18 cellular contexts compared by ENCODE assay signal in the genomic region with DNA sequence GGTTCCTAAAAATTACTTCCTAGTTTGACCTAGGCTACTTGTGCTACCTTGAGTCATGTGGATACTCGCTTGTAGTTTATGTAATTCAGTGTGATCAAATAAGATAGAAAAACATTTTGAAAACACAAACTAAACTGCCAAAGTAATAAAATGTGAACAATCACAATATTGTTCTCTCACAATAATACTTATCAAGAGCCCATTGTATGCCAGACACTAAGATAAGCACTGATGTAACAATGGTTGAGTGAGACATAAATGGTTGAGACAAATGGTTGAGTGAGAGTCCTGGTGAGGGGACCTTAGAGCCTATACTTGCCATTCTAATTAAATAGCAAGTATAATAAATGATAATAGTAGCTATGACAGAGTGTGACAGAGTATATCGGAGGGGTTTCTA. TPM values are rescaled to one million over a fixed set of nuclear protein-coding genes. Genes with fewer than 3 reads are reported as not detected.
DNase-seq lines count a peak whose midpoint lies in the region; ATAC-seq and TF ChIP-seq lines count a peak whose summit lies in the region.
"Had no signal": no experiment of that assay in that cellular context is flagged by ENCODE, and none has a peak within 500 bp of the region (broad histone marks: within the 10 kb centered on the region; RNA-seq: fewer than 3 reads in every experiment).

No MANE protein-coding gene starts in this region.

- POLR2A ChIA-PET in CD4-positive, alpha-beta memory T cell (lab: Charles Lee; ENCODE audit: partially characterized antibody): no interaction called here

- peaks cover 9% of the 10 kb centered on the region for H3K4me1 Mint-ChIP-seq in stimulated activated effector memory CD8-positive, alpha-beta T cell treated with anti-CD3 and anti-CD28 coated beads, Interleukin-12 subunit alpha, Interleukin-12 subunit beta, amount 100 ng/mL, for 72 hours
- H3K4me1 Mint-ChIP-seq in CD4-positive, alpha-beta memory T cell: peaks cover 0 to 9% (median 3%) of the 10 kb centered on the region in 4 donors
- no peaks in the 10 kb centered on the region for H3K4me1 Mint-ChIP-seq in activated CD8-positive, alpha-beta memory T cell treated with anti-CD3 and anti-CD28 coated beads, Interleukin-2, amount 10 ng/mL, durations not matched to agents 7 days and 5 days
- H3K4me1 Mint-ChIP-seq: B cell had no signal

- H3K4me3 ChIP-seq in fibroblast of pulmonary artery (replicated peaks; ENCODE audit: low read depth, low read length) (no peak overlapping the region), liver (ENCODE audit: low read depth in 1 of 3, low read length in 3 of 3) (no peak overlapping the region), adrenal gland (no peak overlapping the region)
- H3K4me3 ChIP-seq in CD4-positive, alpha-beta memory T cell (ENCODE audit: low read length in 2 of 2): no peak overlapping the region
- H3K4me3 ChIP-seq: MG63 had no signal

- TF ChIP-seq POLR2A in adrenal gland (IDR thresholded peaks at IDR 0.05): no peak

- CTCF ChIA-PET in CD4-positive, alpha-beta memory T cell (lab: Charles Lee; ENCODE audit: partially characterized antibody): no interaction called here
- CTCF ChIA-PET in activated CD8-positive, alpha-beta memory T cell treated with anti-CD3 and anti-CD28 coated beads, Interleukin-2, amount 10 ng/mL, durations not matched to agents 7 days and 5 days (lab: Charles Lee): no interaction called here

- ATAC-seq in stimulated activated effector memory CD8-positive, alpha-beta T cell treated with anti-CD3 and anti-CD28 coated beads, Interleukin-12 subunit alpha, Interleukin-12 subunit beta, amount 100 ng/mL, for 72 hours: no peak
- no peak for ATAC-seq in activated CD8-positive, alpha-beta memory T cell treated with anti-CD3 and anti-CD28 coated beads, Interleukin-2, amount 10 ng/mL, durations not matched to agents 7 days and 5 days
- ATAC-seq: CD8-positive, alpha-beta T cell; Panc1 had no signal

- H3K9ac ChIP-seq in liver (ENCODE audit: low read depth in 1 of 2, low read length in 2 of 2): no peak overlapping the region

- no peaks in the 10 kb centered on the region for H3K27me3 ChIP-seq in liver (ENCODE audit: control insufficient read depth in 4 of 4, insufficient read depth in 4 of 4, low read length in 3 of 4)
- H3K27me3 ChIP-seq in adrenal gland: no peaks in the 10 kb centered on the region
- H3K27me3 ChIP-seq in CD4-positive, alpha-beta memory T cell (ENCODE audit: insufficient read depth, low read length): no peaks in the 10 kb centered on the region
- H3K27me3 ChIP-seq: MG63 had no signal

- in situ Hi-C loops in SK-MEL-5 (cut with HindIII; ENCODE audit: low pct_unique_long_range_greater_than_20kb, low sequenced_read_pairs): no loop called here

- H3K9me3 ChIP-seq in liver (ENCODE audit: control insufficient read depth in 4 of 4, low read length in 3 of 4) (no peaks in the 10 kb centered on the region), adrenal gland (replicated peaks in 1 of 3) (no peaks in the 10 kb centered on the region)
- no peaks in the 10 kb centered on the region for H3K9me3 ChIP-seq in CD4-positive, alpha-beta memory T cell (ENCODE audit: control insufficient read depth in 1 of 2, low read length in 2 of 2)
- H3K9me3 ChIP-seq: MG63 had no signal

- H3K27ac Mint-ChIP-seq in stimulated activated effector memory CD8-positive, alpha-beta T cell treated with anti-CD3 and anti-CD28 coated beads, Interleukin-12 subunit alpha, Interleukin-12 subunit beta, amount 100 ng/mL, for 72 hours: peak overlapping the region; percentile 52
- H3K27ac Mint-ChIP-seq in CD4-positive, alpha-beta memory T cell: peak overlapping the region in 1 of 7 donors; percentile 15
- no peak overlapping the region for H3K27ac Mint-ChIP-seq in activated CD8-positive, alpha-beta memory T cell treated with anti-CD3 and anti-CD28 coated beads, Interleukin-2, amount 10 ng/mL, durations not matched to agents 7 days and 5 days
- H3K27ac Mint-ChIP-seq: B cell had no signal

- H3K27me3 Mint-ChIP-seq in CD4-positive, alpha-beta memory T cell: no peaks in the 10 kb centered on the region
- H3K27me3 Mint-ChIP-seq in activated CD8-positive, alpha-beta memory T cell treated with anti-CD3 and anti-CD28 coated beads, Interleukin-2, amount 10 ng/mL, durations not matched to agents 7 days and 5 days: no peaks in the 10 kb centered on the region
- H3K27me3 Mint-ChIP-seq: B cell had no signal

- H3K4me3 Mint-ChIP-seq in stimulated activated effector memory CD8-positive, alpha-beta T cell treated with anti-CD3 and anti-CD28 coated beads, Interleukin-12 subunit alpha, Interleukin-12 subunit beta, amount 100 ng/mL, for 72 hours: no peak overlapping the region
- no peak overlapping the region for H3K4me3 Mint-ChIP-seq in CD4-positive, alpha-beta memory T cell
- H3K4me3 Mint-ChIP-seq in activated CD8-positive, alpha-beta memory T cell treated with anti-CD3 and anti-CD28 coated beads, Interleukin-2, amount 10 ng/mL, durations not matched to agents 7 days and 5 days: no peak overlapping the region
- H3K4me3 Mint-ChIP-seq: B cell; CD8-positive, alpha-beta T cell had no signal

- H3K27ac ChIP-seq in liver (ENCODE audit: low read depth in 1 of 2, low read length in 2 of 2) (peak overlapping the region; percentile 72 to 89), adrenal gland (no peak overlapping the region)
- no peak overlapping the region for H3K27ac ChIP-seq in CD4-positive, alpha-beta memory T cell (ENCODE audit: low read depth, low read length)

- TF ChIP-seq CTCF in fibroblast of pulmonary artery (IDR thresholded peaks at IDR 0.05; ENCODE audit: low read length, missing control alignments) (no peak), liver (IDR thresholded peaks at IDR 0.05; ENCODE audit: low read depth, low read length, missing input control) (no peak), adrenal gland (IDR thresholded peaks at IDR 0.05) (no peak)

- peaks cover 0 to 11% (median 3%) of the 10 kb centered on the region in 4 donors for H3K36me3 ChIP-seq in liver (ENCODE audit: control insufficient read depth in 4 of 4, insufficient read depth in 3 of 4, low read depth in 1 of 4, low read length in 3 of 4)
- peaks cover 0 to 4% of the 10 kb centered on the region in 2 donors for H3K36me3 ChIP-seq in adrenal gland (replicated peaks in 1 of 2)
- peaks cover 10% of the 10 kb centered on the region for H3K36me3 ChIP-seq in CD4-positive, alpha-beta memory T cell (ENCODE audit: insufficient read depth, low read length)

- no peaks in the 10 kb centered on the region for H3K9me3 Mint-ChIP-seq in stimulated activated effector memory CD8-positive, alpha-beta T cell treated with anti-CD3 and anti-CD28 coated beads, Interleukin-12 subunit alpha, Interleukin-12 subunit beta, amount 100 ng/mL, for 72 hours
- no peaks in the 10 kb centered on the region for H3K9me3 Mint-ChIP-seq in CD4-positive, alpha-beta memory T cell
- H3K9me3 Mint-ChIP-seq in activated CD8-positive, alpha-beta memory T cell treated with anti-CD3 and anti-CD28 coated beads, Interleukin-2, amount 10 ng/mL, durations not matched to agents 7 days and 5 days (ENCODE audit: low read depth): no peaks in the 10 kb centered on the region
- H3K9me3 Mint-ChIP-seq: CD8-positive, alpha-beta T cell had no signal

- DNase-seq in SK-MEL-5 (ENCODE audit: low read depth, low spot score) (peak; percentile 21), fibroblast of pulmonary artery (ENCODE audit: low read depth) (peak; percentile 38), NOMO-1 treated with DMSO at 0.1 percent for 48 hours (lab: John Stamatoyannopoulos, UW; ENCODE audit: unreplicated experiment) (no peak), adrenal gland (no peak)
- no peak for DNase-seq in stimulated activated effector memory CD8-positive, alpha-beta T cell treated with anti-CD3 and anti-CD28 coated beads, Interleukin-12 subunit alpha, Interleukin-12 subunit beta, amount 100 ng/mL, for 72 hours (ENCODE audit: low spot score in 2 of 2)
- no peak for DNase-seq in CD4-positive, alpha-beta memory T cell
- no peak for DNase-seq in activated CD8-positive, alpha-beta memory T cell treated with anti-CD3 and anti-CD28 coated beads, Interleukin-2, amount 10 ng/mL, durations not matched to agents 7 days and 5 days
- DNase-seq: CD8-positive, alpha-beta T cell; DMS 273 treated with DMSO at 0.1 percent for 48 hours; EL; MG63; NCI-H1105; NCI-H1694 treated with DMSO at 0.1 percent for 48 hours; NCI-H774; SHP77 had no signal

- TF ChIP-seq RAD21 in liver (IDR thresholded peaks at IDR 0.05): no peak

- H3K4me1 ChIP-seq in liver (ENCODE audit: control insufficient read depth in 4 of 4, insufficient read depth in 4 of 4, low read length in 3 of 4): peaks cover 5 to 17% (median 13%) of the 10 kb centered on the region in 4 donors
- peaks cover 11 to 30% of the 10 kb centered on the region in 2 donors for H3K4me1 ChIP-seq in adrenal gland (replicated peaks in 1 of 2)
- H3K4me1 ChIP-seq in CD4-positive, alpha-beta memory T cell (ENCODE audit: insufficient read depth, low read length): no peaks in the 10 kb centered on the region

- 71% methylated on average over 2 of the region's 2 CpGs for WGBS in liver
- 88 to 96% (median 95%) methylated on average over 2 of the region's 2 CpGs for WGBS in adrenal gland, 4 donors

- H3K36me3 Mint-ChIP-seq in stimulated activated effector memory CD8-positive, alpha-beta T cell treated with anti-CD3 and anti-CD28 coated beads, Interleukin-12 subunit alpha, Interleukin-12 subunit beta, amount 100 ng/mL, for 72 hours: no peaks in the 10 kb centered on the region
- peaks cover 57 to 60% of the 10 kb centered on the region in 2 donors for H3K36me3 Mint-ChIP-seq in CD4-positive, alpha-beta memory T cell
- H3K36me3 Mint-ChIP-seq in activated CD8-positive, alpha-beta memory T cell treated with anti-CD3 and anti-CD28 coated beads, Interleukin-2, amount 10 ng/mL, durations not matched to agents 7 days and 5 days: peaks cover 56% of the 10 kb centered on the region

- intact Hi-C loops in adrenal gland (cut with DNase I): no loop called here
- intact Hi-C loops in CD4-positive, alpha-beta memory T cell (cut with micrococcal nuclease): no loop called here

TF ChIP-seq in liver, 16 proteins besides CTCF, POLR2A, EP300 and RAD21:
- TF ChIP-seq TAF1 (conservative IDR thresholded peaks at IDR 0.05): no peak
- TF ChIP-seq EGR1 (IDR thresholded peaks at IDR 0.05; ENCODE audit: low read depth in 2 of 2): no peak

RNA-seq across cellular contexts. Expression of a gene that starts 41.7 kb away (rescaled TPM):
- 48.4 and 54.0 TPM in 2 replicates for total RNA-seq in SK-MEL-5 (2014; rRNA removed; shearing (Covaris generic))
- 27.4 and 29.5 TPM in 2 replicates for polyA plus RNA-seq in SK-MEL-5 (2015; cell fraction: cytosol; rRNA removed)
- polyA plus RNA-seq in SK-MEL-5 (2015; cell fraction: nucleus; rRNA removed): 28.8 and 33.6 TPM in 2 replicates
- total RNA-seq in liver: 10 to 100 TPM; 37.6 to 45.2 TPM
- 10 to 100 TPM; 13.3 to 24.0 TPM for polyA plus RNA-seq in liver
- 100 to 1,000 TPM in 1 of 8 donors, 10 to 100 TPM in 7; 32.5 to 137 (median 52.6) TPM for total RNA-seq in adrenal gland
- polyA plus RNA-seq in adrenal gland: 10 to 100 TPM; 13.0 to 96.5 (median 16.0) TPM
- total RNA-seq in CD4-positive, alpha-beta memory T cell: 10 to 100 TPM; 62.5 to 70.6 TPM
- 10 to 100 TPM in 1 of 2 donors, 1 to 10 TPM in 1; 6.2 to 46.2 TPM for polyA plus RNA-seq in CD4-positive, alpha-beta memory T cell
- total RNA-seq in activated CD8-positive, alpha-beta memory T cell treated with anti-CD3 and anti-CD28 coated beads, Interleukin-2, amount 10 ng/mL, durations not matched to agents 7 days and 5 days: 10 to 100 TPM; 72.1 to 94.7 TPM

Comparison
In these comparisons a context has a peak if more than half of its experiments do, and no peak if none do; other contexts are left out.
1. DNase-seq: peak in SK-MEL-5 (single experiment) and fibroblast of pulmonary artery (single experiment); none in stimulated activated effector memory CD8-positive, alpha-beta T cell treated with anti-CD3 and anti-CD28 coated beads, Interleukin-12 subunit alpha, Interleukin-12 subunit beta, amount 100 ng/mL, for 72 hours (0 of 2), NOMO-1 treated with DMSO at 0.1 percent for 48 hours (single experiment), adrenal gland (0 of 7), CD4-positive, alpha-beta memory T cell (0 of 5) and activated CD8-positive, alpha-beta memory T cell treated with anti-CD3 and anti-CD28 coated beads, Interleukin-2, amount 10 ng/mL, durations not matched to agents 7 days and 5 days (single experiment).
2. H3K27ac ChIP-seq: peak in liver (2 of 2); none in adrenal gland (0 of 5) and CD4-positive, alpha-beta memory T cell (single experiment).